Comparison of ENCODE assay signal across 10 cellular contexts in the genomic region with DNA sequence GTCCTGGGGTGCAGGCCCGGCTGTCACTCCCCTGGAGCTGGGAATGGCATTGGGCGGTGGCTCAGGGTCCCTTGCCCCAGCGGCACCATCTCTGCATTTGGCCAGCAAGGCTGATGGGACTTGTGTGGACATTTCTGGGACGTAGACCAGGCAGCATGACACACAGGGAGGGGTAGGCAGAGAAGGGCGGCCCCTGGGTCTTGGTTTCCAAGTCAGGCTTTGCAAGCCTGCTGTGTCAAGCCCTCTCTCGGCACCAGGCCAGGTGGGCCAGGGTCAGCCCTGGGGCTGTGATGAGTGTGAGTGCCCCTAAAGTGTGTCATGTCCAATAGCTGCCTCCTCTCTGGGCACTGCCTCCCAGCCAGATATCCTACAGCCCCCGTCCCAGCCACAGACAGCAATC.
A peak's percentile ranks its signal among the peaks of the same experiment; 100 is the strongest.
DNase-seq lines count a peak whose midpoint lies in the region; ATAC-seq and TF ChIP-seq lines count a peak whose summit lies in the region.
"Had no signal": no experiment of that assay in that cellular context is flagged by ENCODE, and none has a peak within 500 bp of the region (broad histone marks: within the 10 kb centered on the region; RNA-seq: fewer than 3 reads in every experiment).

No MANE protein-coding gene starts in this region.

- H3K79me2 ChIP-seq in PC-3 (ENCODE audit: low read length) (peaks cover 91% of the 10 kb centered on the region), osteoblast (ENCODE audit: insufficient read depth, low read length) (peaks cover 95% of the 10 kb centered on the region)

- TF ChIP-seq CTCF in PC-3 (conservative IDR thresholded peaks at IDR 0.05; ENCODE audit: low read depth, low read length): no peak
- no peak for TF ChIP-seq CTCF in osteoblast (IDR thresholded peaks at IDR 0.05; ENCODE audit: extremely low read depth, low read depth, low read length)
- TF ChIP-seq CTCF in endothelial cell (IDR thresholded peaks at IDR 0.05; ENCODE audit: unreplicated experiment): no peak
- TF ChIP-seq CTCF in testis (IDR thresholded peaks at IDR 0.05): no peak

- H3K9ac ChIP-seq in PC-3 (ENCODE audit: low read length): no peak overlapping the region

- WGBS in testis, 2 donors: 84 to 87% methylated on average over 3 to 7 of the region's 7 CpGs

- CTCF ChIA-PET in CD4-positive, alpha-beta memory T cell (lab: Charles Lee; ENCODE audit: partially characterized antibody): interaction anchor here (1.8 to 2.1 kb wide), 2 partner anchors 33 to 75 kb away, joined by 6 read pairs; no protein-coding TSS in a partner anchor
- CTCF ChIA-PET in PC-3 (lab: Charles Lee): no interaction called here

- H3K4me3 ChIP-seq in CD4-positive, alpha-beta memory T cell (ENCODE audit: low read length in 2 of 2): no peak overlapping the region
- H3K4me3 ChIP-seq in PC-3 (ENCODE audit: low read length) (no peak overlapping the region), osteoblast (ENCODE audit: insufficient read depth, low read length) (no peak overlapping the region), testis (no peak overlapping the region)

- H3K36me3 ChIP-seq in CD4-positive, alpha-beta memory T cell (ENCODE audit: insufficient read depth, low read length): peaks cover 22% of the 10 kb centered on the region
- H3K36me3 ChIP-seq in PC-3 (ENCODE audit: low read depth, low read length): no peaks in the 10 kb centered on the region; the same call in 1 of the 2 replicates
- H3K36me3 ChIP-seq in osteoblast (ENCODE audit: insufficient read depth, low read length): peaks cover 4% of the 10 kb centered on the region
- H3K36me3 ChIP-seq in testis (ENCODE audit: low read depth, missing control alignments): no peaks in the 10 kb centered on the region

- POLR2A ChIA-PET in CD4-positive, alpha-beta memory T cell (lab: Charles Lee; ENCODE audit: partially characterized antibody): interaction anchor here (0.6 to 9.8 kb wide), 11 partner anchors 15 to 145 kb away, joined by 3 to 221 read pairs (median 5); no protein-coding TSS in a partner anchor
- POLR2A ChIA-PET in PC-3 (lab: Charles Lee; ENCODE audit: unreplicated experiment): interaction anchor here (0.6 kb wide), 2 partner anchors 24 to 1106 kb away, joined by 5 to 8 read pairs; no protein-coding TSS in a partner anchor

- H3K9me3 ChIP-seq in CD4-positive, alpha-beta memory T cell (ENCODE audit: control insufficient read depth in 1 of 2, low read length in 2 of 2): no peaks in the 10 kb centered on the region
- H3K9me3 ChIP-seq in PC-3 (ENCODE audit: low read length) (no peaks in the 10 kb centered on the region), osteoblast (ENCODE audit: low read depth, low read length) (no peaks in the 10 kb centered on the region), testis (no peaks in the 10 kb centered on the region)

- H3K4me1 Mint-ChIP-seq in CD4-positive, alpha-beta memory T cell: peaks cover 60 to 89% (median 75%) of the 10 kb centered on the region in 4 donors
- peaks cover 75 to 79% of the 10 kb centered on the region in 2 donors for H3K4me1 Mint-ChIP-seq in effector memory CD8-positive, alpha-beta T cell (ENCODE audit: low read depth in 2 of 2)
- peaks cover 89% of the 10 kb centered on the region for H3K4me1 Mint-ChIP-seq in endothelial cell (ENCODE audit: unreplicated experiment)

- H3K27ac Mint-ChIP-seq in CD4-positive, alpha-beta memory T cell: peak overlapping the region; percentile 8 to 98 (median 82)
- H3K27ac Mint-ChIP-seq in effector memory CD8-positive, alpha-beta T cell: peak overlapping the region; percentile 93 to 97
- no peak overlapping the region for H3K27ac Mint-ChIP-seq in endothelial cell (ENCODE audit: unreplicated experiment)

- BruUV-seq in PC-3 (replicated peaks; lab: Mats Ljungman, UMichigan): no TSS peak

- H3F3A ChIP-seq in PC-3 (ENCODE audit: low read length, unreplicated experiment): peaks cover 6% of the 10 kb centered on the region

- no peak for DNase-seq in CD4-positive, alpha-beta memory T cell
- DNase-seq in PC-3 (peak; percentile 35), osteoblast (ENCODE audit: insufficient read length, low spot score, missing footprints) (peak; percentile 81), AML-193 (lab: John Stamatoyannopoulos, UW) (no peak), endothelial cell (ENCODE audit: low spot score) (no peak), testis (no peak)
- no peak for DNase-seq in effector memory CD8-positive, alpha-beta T cell
- DNase-seq: activated CD4-positive, CD25-positive, alpha-beta regulatory T cell; DMS53 had no signal

- intact Hi-C loops in CD4-positive, alpha-beta memory T cell (cut with micrococcal nuclease): no loop called here
- intact Hi-C loops in PC-3 (cut with micrococcal nuclease) (loop anchor here (5.0 kb wide), 1 partner anchor 144 kb away; no protein-coding TSS in a partner anchor), testis (cut with DNase I; ENCODE audit: low total_unique reads) (no loop called here)

- H3K9me3 Mint-ChIP-seq in CD4-positive, alpha-beta memory T cell: no peaks in the 10 kb centered on the region
- H3K9me3 Mint-ChIP-seq in effector memory CD8-positive, alpha-beta T cell: no peaks in the 10 kb centered on the region
- no peaks in the 10 kb centered on the region for H3K9me3 Mint-ChIP-seq in endothelial cell (ENCODE audit: unreplicated experiment)

- H4K20me1 ChIP-seq in PC-3 (ENCODE audit: low read length) (peaks cover 22% of the 10 kb centered on the region; the same call in 1 of the 2 replicates), osteoblast (ENCODE audit: insufficient read depth, low read length) (peaks cover 94% of the 10 kb centered on the region)

- peaks cover 31 to 56% of the 10 kb centered on the region in 2 donors for H3K36me3 Mint-ChIP-seq in CD4-positive, alpha-beta memory T cell
- peaks cover 54% of the 10 kb centered on the region for H3K36me3 Mint-ChIP-seq in effector memory CD8-positive, alpha-beta T cell (ENCODE audit: insufficient read depth)
- peaks cover 11% of the 10 kb centered on the region for H3K36me3 Mint-ChIP-seq in endothelial cell (ENCODE audit: low read depth, unreplicated experiment)

- H3K4me3 Mint-ChIP-seq in CD4-positive, alpha-beta memory T cell: peak overlapping the region in 7 of 8 donors; percentile 29 to 86 (median 61)
- peak overlapping the region; percentile 80 to 81 for H3K4me3 Mint-ChIP-seq in effector memory CD8-positive, alpha-beta T cell
- no peak overlapping the region for H3K4me3 Mint-ChIP-seq in endothelial cell (ENCODE audit: unreplicated experiment)

- H3K27me3 Mint-ChIP-seq in CD4-positive, alpha-beta memory T cell: no peaks in the 10 kb centered on the region
- H3K27me3 Mint-ChIP-seq in effector memory CD8-positive, alpha-beta T cell: no peaks in the 10 kb centered on the region
- H3K27me3 Mint-ChIP-seq in endothelial cell (ENCODE audit: unreplicated experiment): peaks cover 19% of the 10 kb centered on the region

- H3K9me2 ChIP-seq in PC-3 (replicated peaks; ENCODE audit: low read length): no peaks in the 10 kb centered on the region

- H2AFZ ChIP-seq in PC-3 (ENCODE audit: low read length): no peak overlapping the region
- H2AFZ ChIP-seq in osteoblast (ENCODE audit: low read length): no peak overlapping the region

- no peak for TF ChIP-seq POLR2A in testis (IDR thresholded peaks at IDR 0.05)

- H3K4me1 ChIP-seq in CD4-positive, alpha-beta memory T cell (ENCODE audit: insufficient read depth, low read length): peaks cover 100% of the 10 kb centered on the region
- peaks cover 49% of the 10 kb centered on the region for H3K4me1 ChIP-seq in PC-3 (ENCODE audit: insufficient read depth, low read length)
- peaks cover 71% of the 10 kb centered on the region for H3K4me1 ChIP-seq in osteoblast (ENCODE audit: insufficient read depth, low read length)
- peaks cover 100% of the 10 kb centered on the region for H3K4me1 ChIP-seq in testis

- peak overlapping the region; percentile 30 for H3K27ac ChIP-seq in CD4-positive, alpha-beta memory T cell (ENCODE audit: low read depth, low read length)
- H3K27ac ChIP-seq in PC-3 (ENCODE audit: low read length) (peak overlapping the region; percentile 75; the same call in 1 of the 2 replicates), osteoblast (ENCODE audit: low read depth, low read length) (peak overlapping the region; percentile 96), testis (peak overlapping the region in 1 of 2 donors; percentile 74)

- ATAC-seq in PC-3 (no peak), GM21360 (IDR thresholded peaks at IDR 0.05; ENCODE audit: unreplicated experiment) (no peak)
- no peak for ATAC-seq in effector memory CD8-positive, alpha-beta T cell (replicated peaks)

- H3K4me2 ChIP-seq in PC-3 (ENCODE audit: low read length) (peak overlapping the region; percentile 69), osteoblast (ENCODE audit: insufficient read depth, low read length) (peak overlapping the region; percentile 78)

- H3K27me3 ChIP-seq in CD4-positive, alpha-beta memory T cell (ENCODE audit: insufficient read depth, low read length): no peaks in the 10 kb centered on the region
- H3K27me3 ChIP-seq in PC-3 (ENCODE audit: low read length): no peaks in the 10 kb centered on the region
- no peaks in the 10 kb centered on the region for H3K27me3 ChIP-seq in osteoblast (ENCODE audit: insufficient read depth, low read length)
- H3K27me3 ChIP-seq in testis: no peaks in the 10 kb centered on the region

Comparison
In these comparisons a context has a peak if more than half of its experiments do, and no peak if none do; other contexts are left out.
1. DNase-seq: peak in PC-3 (single experiment) and osteoblast (single experiment); none in CD4-positive, alpha-beta memory T cell (0 of 5), effector memory CD8-positive, alpha-beta T cell (0 of 3), AML-193 (0 of 2), endothelial cell (single experiment) and testis (single experiment).